Comparison of ENCODE assay signal across 8 cellular contexts in the genomic region with DNA sequence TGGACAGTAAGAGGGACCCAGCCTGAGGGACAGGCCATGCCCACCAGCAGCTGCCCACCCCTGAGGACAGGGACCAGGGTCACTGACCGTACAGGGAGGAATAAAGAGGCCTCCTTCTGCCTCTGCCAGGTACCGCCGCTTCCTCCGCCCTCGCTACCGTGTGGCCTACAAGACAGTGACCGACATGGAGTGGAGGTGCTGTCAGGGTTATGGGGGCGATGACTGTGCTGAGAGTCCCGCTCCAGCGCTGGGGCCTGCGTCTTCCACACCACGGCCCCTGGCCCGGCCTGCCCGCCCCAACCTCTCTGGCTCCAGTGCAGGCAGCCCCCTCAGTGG. TPM values are rescaled to one million over a fixed set of nuclear protein-coding genes. Genes with fewer than 3 reads are reported as not detected.
DNase-seq lines count a peak whose midpoint lies in the region; ATAC-seq, FAIRE-seq and TF ChIP-seq lines count a peak whose summit lies in the region.

No MANE protein-coding gene starts in this region.

- H3K36me3 Mint-ChIP-seq in activated T-cell treated with anti-CD3 and anti-CD28 coated beads, Interleukin-2, amount 50 U/mL, for 72 hours (ENCODE audit: insufficient read depth in 2 of 2): no peaks in the 10 kb centered on the region

- SMC1A ChIA-PET in GM12878 (lab: Charles Lee; ENCODE audit: uncharacterized antibody, unreplicated experiment): interaction anchor here (0.6 to 3.6 kb wide), 4 partner anchors 8 to 34 kb away, joined by 3 to 19 read pairs (median 8); a partner anchor contains a TSS

- no peaks in the 10 kb centered on the region for H3K27me3 Mint-ChIP-seq in activated T-cell treated with anti-CD3 and anti-CD28 coated beads, Interleukin-2, amount 50 U/mL, for 72 hours (ENCODE audit: low read depth)

- TF ChIP-seq CTCF in GM12878 (IDR thresholded peaks at IDR 0.05 in 2 of 3, conservative IDR thresholded peaks at IDR 0.05 in 1 of 3; ENCODE audit: control insufficient read depth in 2 of 3, extremely low read depth in 1 of 3, insufficient read depth in 1 of 3, low read depth in 3 of 3, low read length in 3 of 3): no peak
- TF ChIP-seq CTCF in mucosa of descending colon (IDR thresholded peaks at IDR 0.05): no peak
- TF ChIP-seq CTCF in transverse colon (IDR thresholded peaks at IDR 0.05): no peak

- CTCF ChIA-PET in GM12878 (lab: Yijun Ruan, JAX): interaction anchor here (0.9 to 8.6 kb wide), 10 partner anchors 8 to 242 kb away, joined by 3 to 85 read pairs (median 6); a partner anchor contains a TSS

- H3K27ac ChIP-seq in GM12878 (ENCODE audit: control insufficient read depth, insufficient read depth): no peak overlapping the region
- H3K27ac ChIP-seq in transverse colon: peak overlapping the region; percentile 92 to 96 (median 95)

- peak overlapping the region; percentile 94; the same call in 1 of the 2 replicates for H3K4me2 ChIP-seq in GM12878 (ENCODE audit: control insufficient read depth, insufficient read depth)

- TF ChIP-seq EP300 in GM12878 (IDR thresholded peaks at IDR 0.05; ENCODE audit: borderline replicate concordance in 1 of 2, control insufficient read depth in 1 of 2, low read depth in 2 of 2, low read length in 2 of 2): no peak
- TF ChIP-seq EP300 in transverse colon (IDR thresholded peaks at IDR 0.05; ENCODE audit: low read depth): no peak

- peak overlapping the region; percentile 76 for H3K4me3 Mint-ChIP-seq in activated T-cell treated with anti-CD3 and anti-CD28 coated beads, Interleukin-2, amount 50 U/mL, for 72 hours

- no peak for TF ChIP-seq POLR2A in GM12878 (IDR thresholded peaks at IDR 0.05; ENCODE audit: low read depth, low read length)
- TF ChIP-seq POLR2A in transverse colon (IDR thresholded peaks at IDR 0.05): no peak

- no peak for FAIRE-seq in GM12878 (lab: Jason Lieb, UNC)

- H3K4me1 ChIP-seq in GM12878 (ENCODE audit: control insufficient read depth, insufficient read depth, low read length): peaks cover 34% of the 10 kb centered on the region
- H3K4me1 ChIP-seq in mucosa of descending colon (ENCODE audit: low read depth): peaks cover 28% of the 10 kb centered on the region
- H3K4me1 ChIP-seq in transverse colon: peaks cover 18 to 67% (median 28%) of the 10 kb centered on the region in 4 donors

- peaks cover 50% of the 10 kb centered on the region for H3K4me1 Mint-ChIP-seq in activated T-cell treated with anti-CD3 and anti-CD28 coated beads, Interleukin-2, amount 50 U/mL, for 72 hours (ENCODE audit: low read depth)

- H3K27me3 ChIP-seq in GM12878 (replicated peaks in 1 of 2; ENCODE audit: control insufficient read depth in 2 of 2, insufficient read depth in 2 of 2, low read length in 1 of 2) (no peaks in the 10 kb centered on the region), transverse colon (no peaks in the 10 kb centered on the region)

- in situ Hi-C loops in GM12878 (cut with MboI) (loop anchor here (10.0 kb wide), 1 partner anchor 116 kb away; no protein-coding TSS in a partner anchor), transverse colon (cut with MboI; ENCODE audit: low pct_ligation_motif_present in 1 of 4, low pct_unique_long_range_greater_than_20kb in 1 of 4, low sequenced_read_pairs in 3 of 4) (loop anchor here (10.0 to 25.0 kb wide), 2 partner anchors 116 to 118 kb away; a partner anchor contains a TSS)

- DNase-seq in activated T-cell treated with anti-CD3 and anti-CD28 coated beads, Interleukin-2, amount 50 U/mL, for 72 hours: no peak
- DNase-seq in activated T-cell treated with anti-CD3 and anti-CD28 coated beads, Interleukin-2, amount 50 U/mL, for 48 hours: no peak
- DNase-seq in GM12878 (ENCODE audit: low read depth, low spot score): no peak
- peak; percentile 23 to 63 (median 52) for DNase-seq in mucosa of descending colon
- no peak for DNase-seq in transverse colon
- DNase-seq in activated CD4-positive, CD25-positive, alpha-beta regulatory T cell treated with anti-CD3 and anti-CD28 coated beads, Interleukin-2, amount 50 U/mL, for 72 hours: no peak
- no peak for DNase-seq in stimulated activated CD4-positive, alpha-beta T cell treated with anti-CD3 and anti-CD28 coated beads, Interleukin-15, amount 100 ng/mL, for 24 hours

- intact Hi-C loops in GM12878 (cut with micrococcal nuclease; ENCODE audit: unreplicated experiment): loop anchor here (2.0 kb wide), 1 partner anchor 48 kb away; a partner anchor contains a TSS
- intact Hi-C loops in mucosa of descending colon (cut with DNase I, micrococcal nuclease): loop anchor here in 1 of 2 donors (10.0 kb wide), 2 partner anchors 46 to 116 kb away; a partner anchor contains a TSS
- intact Hi-C loops in transverse colon (cut with DNase I; ENCODE audit: low total_unique reads): no loop called here

- no peaks in the 10 kb centered on the region for H3K9me3 Mint-ChIP-seq in activated T-cell treated with anti-CD3 and anti-CD28 coated beads, Interleukin-2, amount 50 U/mL, for 72 hours

- 95% methylated on average over 14 of the region's 14 CpGs for WGBS in GM12878 (ENCODE audit: insufficient coverage, insufficient replicate concordance, low lambda C conversion rate, missing lambda C conversion rate)
- WGBS in transverse colon (ENCODE audit: low coverage in 1 of 2), 2 donors: 82% methylated on average over 14 of the region's 14 CpGs; no CpG with 5 or more reads in 1 of the 2 donors

- H3K79me2 ChIP-seq in GM12878 (ENCODE audit: control insufficient read depth, insufficient read depth, low read length): no peaks in the 10 kb centered on the region

- peak overlapping the region; percentile 88 for H3K27ac Mint-ChIP-seq in activated T-cell treated with anti-CD3 and anti-CD28 coated beads, Interleukin-2, amount 50 U/mL, for 72 hours

- no peak for TF ChIP-seq RAD21 in GM12878 (IDR thresholded peaks at IDR 0.05; ENCODE audit: insufficient read depth, low read depth, low read length)

- no TSS peak for BruUV-seq in GM12878 (replicated peaks; lab: Mats Ljungman, UMichigan)

- no peak overlapping the region for H3K4me3 ChIP-seq in GM12878
- no peak overlapping the region for H3K4me3 ChIP-seq in mucosa of descending colon
- H3K4me3 ChIP-seq in transverse colon: peak overlapping the region in 3 of 4 donors; percentile 35 to 59 (median 37)

- H3K9me3 ChIP-seq in GM12878 (replicated peaks; ENCODE audit: control insufficient read depth, insufficient read depth, low read length) (no peaks in the 10 kb centered on the region), mucosa of descending colon (no peaks in the 10 kb centered on the region), transverse colon (no peaks in the 10 kb centered on the region)

- POLR2A ChIA-PET in GM12878 (lab: Charles Lee): interaction anchor here (0.5 to 4.9 kb wide), 11 partner anchors 8 to 290 kb away, joined by 3 to 43 read pairs (median 3); a partner anchor contains a TSS

- RAD21 ChIA-PET in GM12878 (lab: Charles Lee; ENCODE audit: unreplicated experiment): interaction anchor here (0.9 to 2.3 kb wide), 7 partner anchors 8 to 234 kb away, joined by 3 to 22 read pairs (median 4); a partner anchor contains a TSS

- H2AFZ ChIP-seq in GM12878 (ENCODE audit: control insufficient read depth, low read depth, low read length): peak overlapping the region; percentile 91

- H3K36me3 ChIP-seq in GM12878 (ENCODE audit: control insufficient read depth in 2 of 2, insufficient read depth in 2 of 2, low read length in 1 of 2) (no peaks in the 10 kb centered on the region), mucosa of descending colon (ENCODE audit: low read depth) (no peaks in the 10 kb centered on the region), transverse colon (no peaks in the 10 kb centered on the region)

- no peaks in the 10 kb centered on the region for H4K20me1 ChIP-seq in GM12878 (ENCODE audit: control insufficient read depth, insufficient read depth)

- H3K9ac ChIP-seq in GM12878 (ENCODE audit: control insufficient read depth, insufficient read depth, low read length): no peak overlapping the region

- ATAC-seq in activated T-cell treated with anti-CD3 and anti-CD28 coated beads, Interleukin-2, amount 50 U/mL, for 72 hours (replicated peaks in 1 of 2): no peak
- ATAC-seq in GM12878 (no peak), mucosa of descending colon (no peak), GM21723 (IDR thresholded peaks at IDR 0.05; ENCODE audit: unreplicated experiment) (no peak)

RNA-seq across cellular contexts. Expression of a gene that starts 2.2 kb away (rescaled TPM):
- 1 to 10 TPM in 1 of 2 donors, under 1 TPM in 1; 0.36 to 1.0 TPM for total RNA-seq in activated T-cell treated with anti-CD3 and anti-CD28 coated beads, Interleukin-2, amount 50 U/mL, for 72 hours
- 0.81 and 0.83 TPM in 2 replicates for total RNA-seq in GM12878 (2013; cell fraction: nucleolus; rRNA removed)
- total RNA-seq in GM12878 (2014; rRNA removed): 1.7 and 2.3 TPM in 2 replicates
- total RNA-seq in GM12878 (2014; rRNA removed; fragmentation: Illumina TruSeq; extraction: Trizol): 0.18 TPM in 2 replicates
- total RNA-seq in GM12878 (2021): 1.6 and 1.7 TPM in 2 replicates
- polyA plus RNA-seq in GM12878 (2011; ENCODE audit: low read depth): 0.24 TPM
- polyA plus RNA-seq in GM12878 (2011; rRNA removed): 0.26 and 0.38 TPM in 2 replicates
- polyA plus RNA-seq in GM12878 (2011; cell fraction: cytosol; rRNA removed): 0.58 and 1.7 TPM in 2 replicates
- polyA plus RNA-seq in GM12878 (2011; cell fraction: nucleus; rRNA removed): 2.9 and 4.4 TPM in 2 replicates
- 0.41 and 0.98 TPM in 2 replicates for polyA plus RNA-seq in GM12878 (2012)
- polyA plus RNA-seq in GM12878 (2014; fragmentation: Illumina TruSeq; extraction: Trizol): 0.01 TPM in 1 of 2 replicates, not detected in the other
- not detected for polyA plus RNA-seq in GM12878 (2014; fragmentation: Nextera tagmentation; extraction: Ambion mirVana)
- 1.2 TPM in 2 replicates for polyA plus RNA-seq in GM12878 (2014; rRNA removed)
- 1 to 10 TPM; 1.1 to 1.8 TPM for polyA plus RNA-seq in GM12878 (2016; fragmentation: Nextera tagmentation; extraction: Ambion mirVana)
- polyA minus RNA-seq in GM12878 (2011; rRNA and poly(A)+ RNA removed): 0.22 and 0.98 TPM in 2 replicates
- 0.62 and 0.67 TPM in 2 replicates for polyA minus RNA-seq in GM12878 (2011; cell fraction: cytosol; rRNA and poly(A)+ RNA removed)
- 1.9 and 2.1 TPM in 2 replicates for polyA minus RNA-seq in GM12878 (2011; cell fraction: nucleus; rRNA and poly(A)+ RNA removed)
- total RNA-seq in mucosa of descending colon: 100 to 1,000 TPM in 1 of 3 donors, 10 to 100 TPM in 2; 12.1 to 256 (median 42.3) TPM
- 100 to 1,000 TPM in 1 of 4 donors, 10 to 100 TPM in 3; 41.0 to 152 (median 65.6) TPM for total RNA-seq in transverse colon

RNA-seq across cellular contexts. Expression of a gene that starts 6.0 kb away (rescaled TPM):
- total RNA-seq in activated T-cell treated with anti-CD3 and anti-CD28 coated beads, Interleukin-2, amount 50 U/mL, for 72 hours: 10 to 100 TPM; 11.9 to 12.9 TPM
- 1.3 and 2.1 TPM in 2 replicates for total RNA-seq in GM12878 (2013; cell fraction: nucleolus; rRNA removed)
- total RNA-seq in GM12878 (2014; rRNA removed): 4.8 and 5.4 TPM in 2 replicates
- 2.6 and 2.7 TPM in 2 replicates for total RNA-seq in GM12878 (2014; rRNA removed; fragmentation: Illumina TruSeq; extraction: Trizol)
- 7.7 and 7.8 TPM in 2 replicates for total RNA-seq in GM12878 (2021)
- polyA plus RNA-seq in GM12878 (2011; ENCODE audit: low read depth): 0.91 TPM
- 2.2 and 2.6 TPM in 2 replicates for polyA plus RNA-seq in GM12878 (2011; rRNA removed)
- polyA plus RNA-seq in GM12878 (2011; cell fraction: cytosol; rRNA removed): 4.4 and 5.2 TPM in 2 replicates
- 8.7 and 9.6 TPM in 2 replicates for polyA plus RNA-seq in GM12878 (2011; cell fraction: nucleus; rRNA removed)
- 1.7 and 2.5 TPM in 2 replicates for polyA plus RNA-seq in GM12878 (2012)
- 1.5 and 3.6 TPM in 2 replicates for polyA plus RNA-seq in GM12878 (2014; fragmentation: Illumina TruSeq; extraction: Trizol)
- polyA plus RNA-seq in GM12878 (2014; fragmentation: Nextera tagmentation; extraction: Ambion mirVana): 1 to 10 TPM in 1 of 2 experiments, under 1 TPM in 1; 0.31 to 1.6 TPM
- polyA plus RNA-seq in GM12878 (2014; rRNA removed): 4.2 and 4.7 TPM in 2 replicates
- polyA plus RNA-seq in GM12878 (2016; fragmentation: Nextera tagmentation; extraction: Ambion mirVana): 10 to 100 TPM; 11.2 to 11.8 TPM
- 2.7 and 5.6 TPM in 2 replicates for polyA minus RNA-seq in GM12878 (2011; rRNA and poly(A)+ RNA removed)
- polyA minus RNA-seq in GM12878 (2011; cell fraction: cytosol; rRNA and poly(A)+ RNA removed): 0.94 and 1.8 TPM in 2 replicates
- 2.9 and 5.7 TPM in 2 replicates for polyA minus RNA-seq in GM12878 (2011; cell fraction: nucleus; rRNA and poly(A)+ RNA removed)
- 10 to 100 TPM in 1 of 3 donors, 1 to 10 TPM in 2; 6.3 to 14.7 (median 8.1) TPM for total RNA-seq in mucosa of descending colon
- 10 to 100 TPM in 1 of 4 donors, 1 to 10 TPM in 3; 1.8 to 12.0 (median 6.3) TPM for total RNA-seq in transverse colon

RNA-seq across cellular contexts. Expression of a gene that starts 9.1 kb away (rescaled TPM):
- total RNA-seq in activated T-cell treated with anti-CD3 and anti-CD28 coated beads, Interleukin-2, amount 50 U/mL, for 72 hours: 100 to 1,000 TPM; 238 to 260 TPM
- total RNA-seq in GM12878 (2013; cell fraction: nucleolus; rRNA removed): 58.6 and 59.4 TPM in 2 replicates
- total RNA-seq in GM12878 (2014; rRNA removed): 340 and 392 TPM in 2 replicates
- total RNA-seq in GM12878 (2014; rRNA removed; fragmentation: Illumina TruSeq; extraction: Trizol): 403 TPM in 2 replicates
- total RNA-seq in GM12878 (2021): 270 and 278 TPM in 2 replicates
- 326 TPM for polyA plus RNA-seq in GM12878 (2011; ENCODE audit: low read depth)
- 316 and 381 TPM in 2 replicates for polyA plus RNA-seq in GM12878 (2011; rRNA removed)
- polyA plus RNA-seq in GM12878 (2011; cell fraction: cytosol; rRNA removed): 604 and 833 TPM in 2 replicates
- 244 and 362 TPM in 2 replicates for polyA plus RNA-seq in GM12878 (2011; cell fraction: nucleus; rRNA removed)
- 531 and 635 TPM in 2 replicates for polyA plus RNA-seq in GM12878 (2012)
- polyA plus RNA-seq in GM12878 (2014; fragmentation: Illumina TruSeq; extraction: Trizol): 406 and 566 TPM in 2 replicates
- polyA plus RNA-seq in GM12878 (2014; fragmentation: Nextera tagmentation; extraction: Ambion mirVana): 1,000 to 10,000 TPM; 1,505 to 1,543 TPM
- polyA plus RNA-seq in GM12878 (2014; rRNA removed): 418 and 479 TPM in 2 replicates
- 100 to 1,000 TPM; 786 to 858 TPM for polyA plus RNA-seq in GM12878 (2016; fragmentation: Nextera tagmentation; extraction: Ambion mirVana)
- 311 and 352 TPM in 2 replicates for polyA minus RNA-seq in GM12878 (2011; rRNA and poly(A)+ RNA removed)
- 287 and 325 TPM in 2 replicates for polyA minus RNA-seq in GM12878 (2011; cell fraction: cytosol; rRNA and poly(A)+ RNA removed)
- polyA minus RNA-seq in GM12878 (2011; cell fraction: nucleus; rRNA and poly(A)+ RNA removed): 66.0 and 76.3 TPM in 2 replicates
- 100 to 1,000 TPM; 245 to 280 (median 254) TPM for total RNA-seq in mucosa of descending colon
- 100 to 1,000 TPM in 3 of 4 donors, 10 to 100 TPM in 1; 92.7 to 320 (median 202) TPM for total RNA-seq in transverse colon

RNA-seq across cellular contexts. Expression of a gene that starts 29.1 kb away (rescaled TPM):
- total RNA-seq in activated T-cell treated with anti-CD3 and anti-CD28 coated beads, Interleukin-2, amount 50 U/mL, for 72 hours: 10 to 100 TPM; 12.1 to 16.1 TPM
- total RNA-seq in GM12878 (2013; cell fraction: nucleolus; rRNA removed): 17.2 and 18.0 TPM in 2 replicates
- total RNA-seq in GM12878 (2014; rRNA removed) (15.2 and 15.4 TPM in 2 replicates), GM12878 (2014; rRNA removed; fragmentation: Illumina TruSeq; extraction: Trizol) (14.0 and 14.1 TPM in 2 replicates), GM12878 (2021) (19.5 and 23.7 TPM in 2 replicates), mucosa of descending colon (10 to 100 TPM; 16.7 to 20.0 (median 19.2) TPM), transverse colon (10 to 100 TPM in 3 of 4 donors, 1 to 10 TPM in 1; 9.7 to 39.2 (median 13.9) TPM)
- polyA plus RNA-seq in GM12878 (2011; ENCODE audit: low read depth): 9.1 TPM
- polyA plus RNA-seq in GM12878 (2011; rRNA removed) (24.9 and 28.5 TPM in 2 replicates), GM12878 (2014; fragmentation: Illumina TruSeq; extraction: Trizol) (20.7 and 23.9 TPM in 2 replicates), GM12878 (2014; fragmentation: Nextera tagmentation; extraction: Ambion mirVana) (1 to 10 TPM; 1.9 to 3.2 TPM), GM12878 (2014; rRNA removed) (13.9 and 18.5 TPM in 2 replicates), GM12878 (2016; fragmentation: Nextera tagmentation; extraction: Ambion mirVana) (10 to 100 TPM; 26.0 TPM)
- polyA plus RNA-seq in GM12878 (2011; cell fraction: cytosol; rRNA removed): 35.3 and 36.2 TPM in 2 replicates
- polyA plus RNA-seq in GM12878 (2011; cell fraction: nucleus; rRNA removed): 31.1 and 32.2 TPM in 2 replicates
- 14.8 and 15.1 TPM in 2 replicates for polyA plus RNA-seq in GM12878 (2012)
- 24.9 and 43.0 TPM in 2 replicates for polyA minus RNA-seq in GM12878 (2011; rRNA and poly(A)+ RNA removed)
- polyA minus RNA-seq in GM12878 (2011; cell fraction: cytosol; rRNA and poly(A)+ RNA removed): 11.8 and 14.3 TPM in 2 replicates
- polyA minus RNA-seq in GM12878 (2011; cell fraction: nucleus; rRNA and poly(A)+ RNA removed): 15.0 and 17.7 TPM in 2 replicates

RNA-seq across cellular contexts. Expression of a gene that starts 38.4 kb away (rescaled TPM):
- 1 to 10 TPM in 1 of 2 donors, under 1 TPM in 1; 0.81 to 2.4 TPM for total RNA-seq in activated T-cell treated with anti-CD3 and anti-CD28 coated beads, Interleukin-2, amount 50 U/mL, for 72 hours
- 0.34 TPM in 1 of 2 replicates, not detected in the other for total RNA-seq in GM12878 (2013; cell fraction: nucleolus; rRNA removed)
- not detected in 2 replicates for total RNA-seq in GM12878 (2014; rRNA removed)
- total RNA-seq in GM12878 (2014; rRNA removed; fragmentation: Illumina TruSeq; extraction: Trizol): not detected in 2 replicates
- total RNA-seq in GM12878 (2021): 0.11 TPM in 1 of 2 replicates, not detected in the other
- polyA plus RNA-seq in GM12878 (2011; ENCODE audit: low read depth): not detected
- polyA plus RNA-seq in GM12878 (2011; rRNA removed): 0.04 TPM in 1 of 2 replicates, not detected in the other
- polyA plus RNA-seq in GM12878 (2011; cell fraction: cytosol; rRNA removed): 0.05 TPM in 1 of 2 replicates, not detected in the other
- polyA plus RNA-seq in GM12878 (2011; cell fraction: nucleus; rRNA removed): not detected in 2 replicates
- 0.20 and 0.24 TPM in 2 replicates for polyA plus RNA-seq in GM12878 (2012)
- polyA plus RNA-seq in GM12878 (2014; fragmentation: Illumina TruSeq; extraction: Trizol): 0.06 TPM in 1 of 2 replicates, not detected in the other
- polyA plus RNA-seq in GM12878 (2014; fragmentation: Nextera tagmentation; extraction: Ambion mirVana): not detected
- not detected in 2 replicates for polyA plus RNA-seq in GM12878 (2014; rRNA removed)
- under 1 TPM in 1 of 2 experiments, not detected in 1; 0.21 TPM for polyA plus RNA-seq in GM12878 (2016; fragmentation: Nextera tagmentation; extraction: Ambion mirVana)
- polyA minus RNA-seq in GM12878 (2011; rRNA and poly(A)+ RNA removed): not detected in 2 replicates
- polyA minus RNA-seq in GM12878 (2011; cell fraction: cytosol; rRNA and poly(A)+ RNA removed): not detected in 2 replicates
- not detected in 2 replicates for polyA minus RNA-seq in GM12878 (2011; cell fraction: nucleus; rRNA and poly(A)+ RNA removed)
- 1 to 10 TPM in 2 of 3 donors, under 1 TPM in 1; 0.41 to 1.9 (median 1.5) TPM for total RNA-seq in mucosa of descending colon
- 1 to 10 TPM in 2 of 4 donors, under 1 TPM in 1, not detected in 1; 0.27 to 4.9 (median 1.1) TPM for total RNA-seq in transverse colon

Comparison
In these comparisons a context has a peak if more than half of its experiments do, and no peak if none do; other contexts are left out.
1. DNase-seq: peak in mucosa of descending colon (3 of 3); none in activated T-cell treated with anti-CD3 and anti-CD28 coated beads, Interleukin-2, amount 50 U/mL, for 72 hours (0 of 2), activated T-cell treated with anti-CD3 and anti-CD28 coated beads, Interleukin-2, amount 50 U/mL, for 48 hours (0 of 2), GM12878 (single experiment), transverse colon (single experiment), activated CD4-positive, CD25-positive, alpha-beta regulatory T cell treated with anti-CD3 and anti-CD28 coated beads, Interleukin-2, amount 50 U/mL, for 72 hours (single experiment) and stimulated activated CD4-positive, alpha-beta T cell treated with anti-CD3 and anti-CD28 coated beads, Interleukin-15, amount 100 ng/mL, for 24 hours (single experiment).
2. H3K4me3 ChIP-seq: peak in transverse colon (3 of 4); none in GM12878 (single experiment) and mucosa of descending colon (single experiment).